Comparison of ENCODE assay signal across 3 cellular contexts in genomic region chr12:57441393-57441792, GRCh38. TPM values are rescaled to one million over a fixed set of nuclear protein-coding genes. Genes with fewer than 3 reads are reported as not detected.
"Had no signal": no experiment of that assay in that cellular context is flagged by ENCODE, and none has a peak within 500 bp of the region (broad histone marks: within the 10 kb centered on the region; RNA-seq: fewer than 3 reads in every experiment).

No MANE protein-coding gene starts in this region.

RNA-seq across cellular contexts. Expression of gene INHBC, which starts 6.8 kb away (rescaled TPM):
- total RNA-seq: HT-29, IMR-90 had no signal
- polyA plus RNA-seq: IgD-negative memory B cell had no signal

RNA-seq across cellular contexts. Expression of gene INHBE, which starts 13.7 kb away (rescaled TPM):
- polyA plus RNA-seq: IgD-negative memory B cell had no signal
